Comparison of ENCODE assay signal across 18 cellular contexts in the genomic region with DNA sequence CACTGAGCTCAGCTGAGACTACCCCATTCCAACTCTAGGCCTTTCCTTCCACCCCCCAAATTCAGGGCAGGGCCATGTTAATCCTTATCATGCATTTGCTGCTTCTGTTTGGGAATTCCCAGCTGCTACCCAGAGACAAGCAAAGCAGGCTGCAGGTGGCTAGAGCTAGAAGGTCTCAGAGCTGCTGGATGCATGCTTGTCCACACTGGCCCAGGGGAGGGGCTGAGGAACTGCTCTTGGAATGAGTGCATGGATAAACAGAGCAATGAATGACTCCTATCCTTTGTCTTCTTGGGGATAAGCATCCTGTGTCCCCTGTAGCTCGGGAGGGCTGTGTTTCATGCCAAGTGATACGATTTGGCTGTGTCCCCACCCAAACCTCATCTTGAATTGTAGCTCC.
DNase-seq lines count a peak whose midpoint lies in the region; ATAC-seq and TF ChIP-seq lines count a peak whose summit lies in the region.
"Had no signal": no experiment of that assay in that cellular context is flagged by ENCODE, and none has a peak within 500 bp of the region (broad histone marks: within the 10 kb centered on the region; RNA-seq: fewer than 3 reads in every experiment).

No MANE protein-coding gene starts in this region.

- ATAC-seq in HG02759 (IDR thresholded peaks at IDR 0.05; ENCODE audit: unreplicated experiment) (no peak), HG02588 (IDR thresholded peaks at IDR 0.05; ENCODE audit: unreplicated experiment) (no peak)

- no peak for TF ChIP-seq CTCF in VCaP (conservative IDR thresholded peaks at IDR 0.05)

- H3K27ac ChIP-seq in VCaP = peak overlapping the region; percentile 81
- H3K27ac ChIP-seq: HL-60, KMS-11 had no signal

- DNase-seq in NCI-H187 treated with DMSO at 0.1 percent for 48 hours (lab: John Stamatoyannopoulos, UW) (peak; percentile 20), NCI-H187 (lab: John Stamatoyannopoulos, UW) (no peak), COLO668 (lab: John Stamatoyannopoulos, UW; ENCODE audit: unreplicated experiment) (peak; percentile 7), NCI-H345 (lab: John Stamatoyannopoulos, UW) (peak; percentile 45)
- DNase-seq in effector CD4-positive, alpha-beta T cell = no peak
- DNase-seq: 8988T, ACHN, BE2C, H9, MM.1S, NCI-H2107, NCI-H524, RPMI8226 had no signal

Comparison
In these comparisons a context has a peak if more than half of its experiments do, and no peak if none do; other contexts are left out.
1. DNase-seq: peak in NCI-H187 treated with DMSO at 0.1 percent for 48 hours (single experiment), COLO668 (single experiment) and NCI-H345 (single experiment); none in NCI-H187 (0 of 2) and effector CD4-positive, alpha-beta T cell (single experiment).